1 cellular context compared by ENCODE assay signal in the genomic region with DNA sequence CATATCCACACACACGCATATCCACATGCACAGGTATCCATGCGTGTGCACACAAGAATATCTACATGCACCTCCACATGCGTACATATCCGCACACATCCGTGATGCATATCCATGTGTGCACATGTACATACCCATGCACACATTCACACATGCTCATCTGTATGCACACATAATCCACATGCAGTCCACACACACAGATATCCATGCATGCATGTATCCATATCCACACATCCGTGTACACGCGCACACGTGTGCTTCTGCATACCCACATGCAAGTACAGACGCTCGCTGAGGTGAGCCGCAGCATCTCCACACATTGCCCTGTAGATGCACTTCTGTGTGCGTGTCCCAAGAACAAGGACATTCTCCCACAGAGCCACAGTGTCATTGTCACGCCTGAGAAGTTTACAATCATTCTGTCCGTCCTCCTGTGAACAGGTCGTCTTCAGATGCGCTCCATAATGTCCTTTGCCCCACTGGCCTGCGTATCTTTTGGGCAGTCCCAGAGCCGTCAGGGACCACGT.
TF ChIP-seq lines count a peak whose summit lies in the region.

No MANE protein-coding gene starts in this region.

TF ChIP-seq in HepG2, 621 proteins besides CTCF, POLR2A, EP300 and RAD21 (continued from another document):
- TF ChIP-seq, protein P1, sequence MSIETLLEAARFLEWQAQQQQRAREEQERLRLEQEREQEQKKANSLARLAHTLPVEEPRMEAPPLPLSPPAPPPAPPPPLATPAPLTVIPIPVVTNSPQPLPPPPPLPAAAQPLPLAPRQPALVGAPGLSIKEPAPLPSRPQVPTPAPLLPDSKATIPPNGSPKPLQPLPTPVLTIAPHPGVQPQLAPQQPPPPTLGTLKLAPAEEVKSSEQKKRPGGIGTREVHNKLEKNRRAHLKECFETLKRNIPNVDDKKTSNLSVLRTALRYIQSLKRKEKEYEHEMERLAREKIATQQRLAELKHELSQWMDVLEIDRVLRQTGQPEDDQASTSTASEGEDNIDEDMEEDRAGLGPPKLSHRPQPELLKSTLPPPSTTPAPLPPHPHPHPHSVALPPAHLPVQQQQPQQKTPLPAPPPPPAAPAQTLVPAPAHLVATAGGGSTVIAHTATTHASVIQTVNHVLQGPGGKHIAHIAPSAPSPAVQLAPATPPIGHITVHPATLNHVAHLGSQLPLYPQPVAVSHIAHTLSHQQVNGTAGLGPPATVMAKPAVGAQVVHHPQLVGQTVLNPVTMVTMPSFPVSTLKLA (IDR thresholded peaks at IDR 0.05) = peak; percentile 77
- no peak for TF ChIP-seq ZNF235 (CRISPR knock-in tag; IDR thresholded peaks at IDR 0.05; ENCODE audit: borderline replicate concordance)
- 0 out of 2 replicates have a peak, but pooled peaks have one; percentile 22 for TF ChIP-seq KDM2A (CRISPR knock-in tag; IDR thresholded peaks at IDR 0.05; ENCODE audit: borderline replicate concordance, low read depth)
- TF ChIP-seq SALL1 (CRISPR knock-in tag; IDR thresholded peaks at IDR 0.05) = no peak
- no peak for TF ChIP-seq SYNCRIP (IDR thresholded peaks at IDR 0.05; ENCODE audit: insufficient read depth, low read depth, low read length)
- 0 out of 2 replicates have a peak, but pooled peaks have one; percentile 19 for TF ChIP-seq JUNB (CRISPR knock-in tag; IDR thresholded peaks at IDR 0.05; ENCODE audit: borderline replicate concordance)
- TF ChIP-seq SOX6 (IDR thresholded peaks at IDR 0.05) = no peak
- no peak for TF ChIP-seq SOX6 (CRISPR knock-in tag; IDR thresholded peaks at IDR 0.05)
- TF ChIP-seq ZNF367 (CRISPR knock-in tag; IDR thresholded peaks at IDR 0.05; ENCODE audit: borderline replicate concordance) = no peak
- no peak for TF ChIP-seq NBN (conservative IDR thresholded peaks at IDR 0.05)
- no peak for TF ChIP-seq ZNF3 (CRISPR knock-in tag; IDR thresholded peaks at IDR 0.05)
- 0 out of 2 replicates have a peak, but pooled peaks have one; percentile 7 for TF ChIP-seq ZNF792 (CRISPR knock-in tag; IDR thresholded peaks at IDR 0.05)
- TF ChIP-seq, protein P2, sequence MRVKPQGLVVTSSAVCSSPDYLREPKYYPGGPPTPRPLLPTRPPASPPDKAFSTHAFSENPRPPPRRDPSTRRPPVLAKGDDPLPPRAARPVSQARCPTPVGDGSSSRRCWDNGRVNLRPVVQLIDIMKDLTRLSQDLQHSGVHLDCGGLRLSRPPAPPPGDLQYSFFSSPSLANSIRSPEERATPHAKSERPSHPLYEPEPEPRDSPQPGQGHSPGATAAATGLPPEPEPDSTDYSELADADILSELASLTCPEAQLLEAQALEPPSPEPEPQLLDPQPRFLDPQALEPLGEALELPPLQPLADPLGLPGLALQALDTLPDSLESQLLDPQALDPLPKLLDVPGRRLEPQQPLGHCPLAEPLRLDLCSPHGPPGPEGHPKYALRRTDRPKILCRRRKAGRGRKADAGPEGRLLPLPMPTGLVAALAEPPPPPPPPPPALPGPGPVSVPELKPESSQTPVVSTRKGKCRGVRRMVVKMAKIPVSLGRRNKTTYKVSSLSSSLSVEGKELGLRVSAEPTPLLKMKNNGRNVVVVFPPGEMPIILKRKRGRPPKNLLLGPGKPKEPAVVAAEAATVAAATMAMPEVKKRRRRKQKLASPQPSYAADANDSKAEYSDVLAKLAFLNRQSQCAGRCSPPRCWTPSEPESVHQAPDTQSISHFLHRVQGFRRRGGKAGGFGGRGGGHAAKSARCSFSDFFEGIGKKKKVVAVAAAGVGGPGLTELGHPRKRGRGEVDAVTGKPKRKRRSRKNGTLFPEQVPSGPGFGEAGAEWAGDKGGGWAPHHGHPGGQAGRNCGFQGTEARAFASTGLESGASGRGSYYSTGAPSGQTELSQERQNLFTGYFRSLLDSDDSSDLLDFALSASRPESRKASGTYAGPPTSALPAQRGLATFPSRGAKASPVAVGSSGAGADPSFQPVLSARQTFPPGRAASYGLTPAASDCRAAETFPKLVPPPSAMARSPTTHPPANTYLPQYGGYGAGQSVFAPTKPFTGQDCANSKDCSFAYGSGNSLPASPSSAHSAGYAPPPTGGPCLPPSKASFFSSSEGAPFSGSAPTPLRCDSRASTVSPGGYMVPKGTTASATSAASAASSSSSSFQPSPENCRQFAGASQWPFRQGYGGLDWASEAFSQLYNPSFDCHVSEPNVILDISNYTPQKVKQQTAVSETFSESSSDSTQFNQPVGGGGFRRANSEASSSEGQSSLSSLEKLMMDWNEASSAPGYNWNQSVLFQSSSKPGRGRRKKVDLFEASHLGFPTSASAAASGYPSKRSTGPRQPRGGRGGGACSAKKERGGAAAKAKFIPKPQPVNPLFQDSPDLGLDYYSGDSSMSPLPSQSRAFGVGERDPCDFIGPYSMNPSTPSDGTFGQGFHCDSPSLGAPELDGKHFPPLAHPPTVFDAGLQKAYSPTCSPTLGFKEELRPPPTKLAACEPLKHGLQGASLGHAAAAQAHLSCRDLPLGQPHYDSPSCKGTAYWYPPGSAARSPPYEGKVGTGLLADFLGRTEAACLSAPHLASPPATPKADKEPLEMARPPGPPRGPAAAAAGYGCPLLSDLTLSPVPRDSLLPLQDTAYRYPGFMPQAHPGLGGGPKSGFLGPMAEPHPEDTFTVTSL (CRISPR knock-in tag; IDR thresholded peaks at IDR 0.05; ENCODE audit: borderline replicate concordance) = 0 out of 2 replicates have a peak, but pooled peaks have one; percentile 48
- peak; percentile 54 for TF ChIP-seq TEAD3 (CRISPR knock-in tag; optimal IDR thresholded peaks at IDR 0.05; ENCODE audit: borderline replicate concordance)
- TF ChIP-seq, protein P3, sequence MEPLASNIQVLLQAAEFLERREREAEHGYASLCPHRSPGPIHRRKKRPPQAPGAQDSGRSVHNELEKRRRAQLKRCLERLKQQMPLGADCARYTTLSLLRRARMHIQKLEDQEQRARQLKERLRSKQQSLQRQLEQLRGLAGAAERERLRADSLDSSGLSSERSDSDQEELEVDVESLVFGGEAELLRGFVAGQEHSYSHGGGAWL (CRISPR knock-in tag; IDR thresholded peaks at IDR 0.05) = no peak
- TF ChIP-seq NPAS2 (CRISPR knock-in tag; IDR thresholded peaks at IDR 0.05; ENCODE audit: borderline replicate concordance) = no peak
- TF ChIP-seq HOXA9 (CRISPR knock-in tag; IDR thresholded peaks at IDR 0.05; ENCODE audit: borderline replicate concordance) = peak; percentile 36; the same call in 1 of the 2 replicates
- TF ChIP-seq ZSCAN22 (CRISPR knock-in tag; IDR thresholded peaks at IDR 0.05) = no peak
TF ChIP-seq in HepG2: peak in this region for 26.
